Comparison of ENCODE assay signal across 8 cellular contexts in genomic region chr19:10431254-10431942, GRCh38. TPM values are rescaled to one million over a fixed set of nuclear protein-coding genes. Genes with fewer than 3 reads are reported as not detected.
DNase-seq lines count a peak whose midpoint lies in the region; ATAC-seq and TF ChIP-seq lines count a peak whose summit lies in the region.

No MANE protein-coding gene starts in this region.

- H3K4me1 Mint-ChIP-seq in naive thymus-derived CD8-positive, alpha-beta T cell: peaks cover 27 to 63% (median 46%) of the 10 kb centered on the region in 4 donors

- peak overlapping the region; percentile 78 to 90 (median 87) for H3K4me3 Mint-ChIP-seq in naive thymus-derived CD8-positive, alpha-beta T cell

- peak; percentile 34 for ATAC-seq in Panc1
- ATAC-seq in naive thymus-derived CD8-positive, alpha-beta T cell: no peak
- no peak for ATAC-seq in HG02798 (IDR thresholded peaks at IDR 0.05; ENCODE audit: poor library complexity, unreplicated experiment)

- no peaks in the 10 kb centered on the region for H3K27me3 ChIP-seq in Panc1 (ENCODE audit: control insufficient read depth, insufficient read depth, low read length)
- H3K27me3 ChIP-seq in duodenal mucosa (ENCODE audit: control insufficient read depth in 1 of 2, insufficient read depth in 2 of 2, low read length in 2 of 2): peaks cover 15 to 17% of the 10 kb centered on the region in 2 donors

- peak overlapping the region; percentile 75 for H3K27ac ChIP-seq in Panc1 (ENCODE audit: low read length)
- H3K27ac ChIP-seq in duodenal mucosa (ENCODE audit: low read depth, low read length): peak overlapping the region; percentile 32

- H3K36me3 Mint-ChIP-seq in naive thymus-derived CD8-positive, alpha-beta T cell: peaks cover 0 to 2% (median 0%) of the 10 kb centered on the region in 3 donors

- H3K9me3 ChIP-seq in Panc1 (ENCODE audit: control insufficient read depth, insufficient read depth, low read depth, low read length): no peaks in the 10 kb centered on the region
- H3K9me3 ChIP-seq in duodenal mucosa (ENCODE audit: control insufficient read depth in 1 of 2, low read length in 2 of 2): no peaks in the 10 kb centered on the region

- POLR2A ChIA-PET in Panc1 (lab: Charles Lee): no interaction called here
- POLR2A ChIA-PET in naive thymus-derived CD8-positive, alpha-beta T cell (lab: Charles Lee): interaction anchor here (1.0 to 1.6 kb wide), 2 partner anchors 24 to 28 kb away, joined by 3 to 5 read pairs; partner anchors contain the start of gene CDC37

- peak overlapping the region; percentile 52 to 74 for H3K9ac ChIP-seq in duodenal mucosa (ENCODE audit: low read depth in 1 of 2, low read length in 2 of 2)

- H3K4me1 ChIP-seq in Panc1 (ENCODE audit: control insufficient read depth, insufficient read depth, low read length) (peaks cover 17% of the 10 kb centered on the region), duodenal mucosa (ENCODE audit: control insufficient read depth in 1 of 2, insufficient read depth in 2 of 2, low read length in 2 of 2) (peaks cover 7 to 18% of the 10 kb centered on the region in 2 donors)

- H3K27me3 Mint-ChIP-seq in naive thymus-derived CD8-positive, alpha-beta T cell: peaks cover 13 to 39% (median 26%) of the 10 kb centered on the region in 5 donors

- CTCF ChIA-PET in Panc1 (lab: Charles Lee): interaction anchor here (0.6 kb wide), 2 partner anchors 13 to 76 kb away, joined by 4 to 11 read pairs; no protein-coding TSS in a partner anchor

- H3K9me3 Mint-ChIP-seq in naive thymus-derived CD8-positive, alpha-beta T cell: peaks cover 0 to 2% (median 0%) of the 10 kb centered on the region in 9 donors

- H3K27ac Mint-ChIP-seq in naive thymus-derived CD8-positive, alpha-beta T cell: peak overlapping the region; percentile 79 to 97 (median 90)

- peak overlapping the region; percentile 49 to 65 for H3K4me3 ChIP-seq in Panc1 (ENCODE audit: low read depth in 2 of 2, low read length in 2 of 2)
- peak overlapping the region; percentile 62 to 80 for H3K4me3 ChIP-seq in duodenal mucosa (ENCODE audit: low read depth in 1 of 2, low read length in 2 of 2)

- DNase-seq in GM10266 (ENCODE audit: extremely low spot score) (peak; percentile 76), Panc1 (ENCODE audit: low read depth, low spot score) (no peak), T1000 (lab: John Stamatoyannopoulos, UW) (no peak), UCSD-AML1 (lab: John Stamatoyannopoulos, UW; ENCODE audit: unreplicated experiment) (no peak), NCI-H1930 (lab: John Stamatoyannopoulos, UW) (no peak)
- DNase-seq in naive thymus-derived CD8-positive, alpha-beta T cell: peak in 1 of 10 donors; percentile 64

- in situ Hi-C loops in Panc1 (cut with HindIII; ENCODE audit: low pct_unique_long_range_greater_than_20kb, low sequenced_read_pairs): no loop called here

- TF ChIP-seq CTCF in GM10266 (IDR thresholded peaks at IDR 0.05; ENCODE audit: control insufficient read depth, insufficient read depth, low read depth, missing control alignments) (no peak), Panc1 (IDR thresholded peaks at IDR 0.05) (no peak)

- H3K36me3 ChIP-seq in Panc1 (ENCODE audit: control insufficient read depth, insufficient read depth, low read length) (no peaks in the 10 kb centered on the region), duodenal mucosa (ENCODE audit: control insufficient read depth in 1 of 2, insufficient read depth in 2 of 2, low read length in 2 of 2) (no peaks in the 10 kb centered on the region)

- intact Hi-C loops in Panc1 (cut with micrococcal nuclease; ENCODE audit: unreplicated experiment): no loop called here

- no TSS peak for BruUV-seq in Panc1 (replicated peaks; lab: Mats Ljungman, UMichigan)

RNA-seq across cellular contexts. Expression of gene PDE4A, which starts 11.1 kb away (rescaled TPM):
- 25.8 TPM for total RNA-seq in Panc1 (2021; ENCODE audit: unreplicated experiment)
- 23.8 TPM for polyA plus RNA-seq in Panc1 (2012; ENCODE audit: insufficient read length)
- total RNA-seq in naive thymus-derived CD8-positive, alpha-beta T cell: under 1 TPM; 0.88 to 0.99 TPM
- 1 to 10 TPM in 2 of 3 donors, under 1 TPM in 1; 0.33 to 2.5 (median 1.9) TPM for polyA plus RNA-seq in naive thymus-derived CD8-positive, alpha-beta T cell

RNA-seq across cellular contexts. Expression of gene CDC37, which starts 28.1 kb away (rescaled TPM):
- 162 TPM for total RNA-seq in Panc1 (2021; ENCODE audit: unreplicated experiment)
- 300 TPM for polyA plus RNA-seq in Panc1 (2012; ENCODE audit: insufficient read length)
- total RNA-seq in naive thymus-derived CD8-positive, alpha-beta T cell: 100 to 1,000 TPM; 155 to 158 TPM
- 10 to 100 TPM; 63.2 to 81.1 (median 65.6) TPM for polyA plus RNA-seq in naive thymus-derived CD8-positive, alpha-beta T cell

RNA-seq across cellular contexts. Expression of gene TYK2, which starts 51.0 kb away (rescaled TPM):
- total RNA-seq in Panc1 (2021; ENCODE audit: unreplicated experiment): 104 TPM
- polyA plus RNA-seq in Panc1 (2012; ENCODE audit: insufficient read length): 78.8 TPM
- total RNA-seq in naive thymus-derived CD8-positive, alpha-beta T cell: 100 to 1,000 TPM; 313 to 319 TPM
- polyA plus RNA-seq in naive thymus-derived CD8-positive, alpha-beta T cell: 10 to 100 TPM; 33.4 to 50.3 (median 43.9) TPM

Comparison
In these comparisons a context has a peak if more than half of its experiments do, and no peak if none do; other contexts are left out.
1. RNA of gene PDE4A, which starts 11.1 kb away (total RNA-seq): 25.8 TPM in Panc1 (single experiment); 0.88 to 0.99 TPM in naive thymus-derived CD8-positive, alpha-beta T cell; every median in the first group is over 10 times any median in the second.